ENCODE assay signal across 1 cellular context in the genomic region with DNA sequence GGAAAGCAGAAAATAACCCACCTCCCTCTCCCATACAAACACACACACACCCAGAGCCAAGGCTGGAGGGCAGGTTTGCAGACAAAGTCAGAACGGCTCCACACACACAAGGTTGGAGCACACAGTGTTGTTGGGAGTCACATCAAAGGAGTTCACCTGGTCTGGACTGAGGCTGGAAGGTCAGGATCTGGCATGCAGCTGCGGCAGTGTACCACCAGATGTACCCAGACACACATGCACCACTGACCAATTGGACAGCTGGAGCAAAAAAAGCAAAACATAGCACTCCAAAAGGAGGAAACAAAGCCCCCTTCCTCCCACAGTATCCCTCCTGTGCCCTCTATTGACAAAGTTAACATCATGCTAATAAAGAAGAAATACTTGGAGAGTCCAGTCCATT.
TF ChIP-seq lines count a peak whose summit lies in the region.

No MANE protein-coding gene starts in this region.

TF ChIP-seq in HCT116, 20 proteins besides CTCF, POLR2A, EP300 and RAD21 (continued from another document):
- TF ChIP-seq, protein P1, sequence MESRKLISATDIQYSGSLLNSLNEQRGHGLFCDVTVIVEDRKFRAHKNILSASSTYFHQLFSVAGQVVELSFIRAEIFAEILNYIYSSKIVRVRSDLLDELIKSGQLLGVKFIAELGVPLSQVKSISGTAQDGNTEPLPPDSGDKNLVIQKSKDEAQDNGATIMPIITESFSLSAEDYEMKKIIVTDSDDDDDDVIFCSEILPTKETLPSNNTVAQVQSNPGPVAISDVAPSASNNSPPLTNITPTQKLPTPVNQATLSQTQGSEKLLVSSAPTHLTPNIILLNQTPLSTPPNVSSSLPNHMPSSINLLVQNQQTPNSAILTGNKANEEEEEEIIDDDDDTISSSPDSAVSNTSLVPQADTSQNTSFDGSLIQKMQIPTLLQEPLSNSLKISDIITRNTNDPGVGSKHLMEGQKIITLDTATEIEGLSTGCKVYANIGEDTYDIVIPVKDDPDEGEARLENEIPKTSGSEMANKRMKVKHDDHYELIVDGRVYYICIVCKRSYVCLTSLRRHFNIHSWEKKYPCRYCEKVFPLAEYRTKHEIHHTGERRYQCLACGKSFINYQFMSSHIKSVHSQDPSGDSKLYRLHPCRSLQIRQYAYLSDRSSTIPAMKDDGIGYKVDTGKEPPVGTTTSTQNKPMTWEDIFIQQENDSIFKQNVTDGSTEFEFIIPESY (IDR thresholded peaks at IDR 0.05; ENCODE audit: extremely low read depth, insufficient replicate concordance, low read length), result no peak
- TF ChIP-seq ELF1 (IDR thresholded peaks at IDR 0.05; ENCODE audit: borderline replicate concordance, low read depth) (no peak), YY1 (IDR thresholded peaks at IDR 0.05; ENCODE audit: extremely low read depth, insufficient replicate concordance, low read depth, low read length) (no peak), CEBPB (IDR thresholded peaks at IDR 0.05; ENCODE audit: low read depth) (no peak), EZH2 (IDR thresholded peaks at IDR 0.05) (no peak), JUND (IDR thresholded peaks at IDR 0.05) (no peak), SIN3A (IDR thresholded peaks at IDR 0.05; ENCODE audit: low read depth) (no peak)
- TF ChIP-seq, protein P2, sequence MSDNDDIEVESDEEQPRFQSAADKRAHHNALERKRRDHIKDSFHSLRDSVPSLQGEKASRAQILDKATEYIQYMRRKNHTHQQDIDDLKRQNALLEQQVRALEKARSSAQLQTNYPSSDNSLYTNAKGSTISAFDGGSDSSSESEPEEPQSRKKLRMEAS (IDR thresholded peaks at IDR 0.05), result no peak
